Comparison of ENCODE assay signal across 1 cellular context in genomic region chr9:111178361-111179043, GRCh38.
TF ChIP-seq lines count a peak whose summit lies in the region.

No MANE protein-coding gene starts in this region.

TF ChIP-seq in GM23338, 12 proteins besides CTCF, POLR2A, EP300 and RAD21 (continued from another document):
- TF ChIP-seq, protein P1, sequence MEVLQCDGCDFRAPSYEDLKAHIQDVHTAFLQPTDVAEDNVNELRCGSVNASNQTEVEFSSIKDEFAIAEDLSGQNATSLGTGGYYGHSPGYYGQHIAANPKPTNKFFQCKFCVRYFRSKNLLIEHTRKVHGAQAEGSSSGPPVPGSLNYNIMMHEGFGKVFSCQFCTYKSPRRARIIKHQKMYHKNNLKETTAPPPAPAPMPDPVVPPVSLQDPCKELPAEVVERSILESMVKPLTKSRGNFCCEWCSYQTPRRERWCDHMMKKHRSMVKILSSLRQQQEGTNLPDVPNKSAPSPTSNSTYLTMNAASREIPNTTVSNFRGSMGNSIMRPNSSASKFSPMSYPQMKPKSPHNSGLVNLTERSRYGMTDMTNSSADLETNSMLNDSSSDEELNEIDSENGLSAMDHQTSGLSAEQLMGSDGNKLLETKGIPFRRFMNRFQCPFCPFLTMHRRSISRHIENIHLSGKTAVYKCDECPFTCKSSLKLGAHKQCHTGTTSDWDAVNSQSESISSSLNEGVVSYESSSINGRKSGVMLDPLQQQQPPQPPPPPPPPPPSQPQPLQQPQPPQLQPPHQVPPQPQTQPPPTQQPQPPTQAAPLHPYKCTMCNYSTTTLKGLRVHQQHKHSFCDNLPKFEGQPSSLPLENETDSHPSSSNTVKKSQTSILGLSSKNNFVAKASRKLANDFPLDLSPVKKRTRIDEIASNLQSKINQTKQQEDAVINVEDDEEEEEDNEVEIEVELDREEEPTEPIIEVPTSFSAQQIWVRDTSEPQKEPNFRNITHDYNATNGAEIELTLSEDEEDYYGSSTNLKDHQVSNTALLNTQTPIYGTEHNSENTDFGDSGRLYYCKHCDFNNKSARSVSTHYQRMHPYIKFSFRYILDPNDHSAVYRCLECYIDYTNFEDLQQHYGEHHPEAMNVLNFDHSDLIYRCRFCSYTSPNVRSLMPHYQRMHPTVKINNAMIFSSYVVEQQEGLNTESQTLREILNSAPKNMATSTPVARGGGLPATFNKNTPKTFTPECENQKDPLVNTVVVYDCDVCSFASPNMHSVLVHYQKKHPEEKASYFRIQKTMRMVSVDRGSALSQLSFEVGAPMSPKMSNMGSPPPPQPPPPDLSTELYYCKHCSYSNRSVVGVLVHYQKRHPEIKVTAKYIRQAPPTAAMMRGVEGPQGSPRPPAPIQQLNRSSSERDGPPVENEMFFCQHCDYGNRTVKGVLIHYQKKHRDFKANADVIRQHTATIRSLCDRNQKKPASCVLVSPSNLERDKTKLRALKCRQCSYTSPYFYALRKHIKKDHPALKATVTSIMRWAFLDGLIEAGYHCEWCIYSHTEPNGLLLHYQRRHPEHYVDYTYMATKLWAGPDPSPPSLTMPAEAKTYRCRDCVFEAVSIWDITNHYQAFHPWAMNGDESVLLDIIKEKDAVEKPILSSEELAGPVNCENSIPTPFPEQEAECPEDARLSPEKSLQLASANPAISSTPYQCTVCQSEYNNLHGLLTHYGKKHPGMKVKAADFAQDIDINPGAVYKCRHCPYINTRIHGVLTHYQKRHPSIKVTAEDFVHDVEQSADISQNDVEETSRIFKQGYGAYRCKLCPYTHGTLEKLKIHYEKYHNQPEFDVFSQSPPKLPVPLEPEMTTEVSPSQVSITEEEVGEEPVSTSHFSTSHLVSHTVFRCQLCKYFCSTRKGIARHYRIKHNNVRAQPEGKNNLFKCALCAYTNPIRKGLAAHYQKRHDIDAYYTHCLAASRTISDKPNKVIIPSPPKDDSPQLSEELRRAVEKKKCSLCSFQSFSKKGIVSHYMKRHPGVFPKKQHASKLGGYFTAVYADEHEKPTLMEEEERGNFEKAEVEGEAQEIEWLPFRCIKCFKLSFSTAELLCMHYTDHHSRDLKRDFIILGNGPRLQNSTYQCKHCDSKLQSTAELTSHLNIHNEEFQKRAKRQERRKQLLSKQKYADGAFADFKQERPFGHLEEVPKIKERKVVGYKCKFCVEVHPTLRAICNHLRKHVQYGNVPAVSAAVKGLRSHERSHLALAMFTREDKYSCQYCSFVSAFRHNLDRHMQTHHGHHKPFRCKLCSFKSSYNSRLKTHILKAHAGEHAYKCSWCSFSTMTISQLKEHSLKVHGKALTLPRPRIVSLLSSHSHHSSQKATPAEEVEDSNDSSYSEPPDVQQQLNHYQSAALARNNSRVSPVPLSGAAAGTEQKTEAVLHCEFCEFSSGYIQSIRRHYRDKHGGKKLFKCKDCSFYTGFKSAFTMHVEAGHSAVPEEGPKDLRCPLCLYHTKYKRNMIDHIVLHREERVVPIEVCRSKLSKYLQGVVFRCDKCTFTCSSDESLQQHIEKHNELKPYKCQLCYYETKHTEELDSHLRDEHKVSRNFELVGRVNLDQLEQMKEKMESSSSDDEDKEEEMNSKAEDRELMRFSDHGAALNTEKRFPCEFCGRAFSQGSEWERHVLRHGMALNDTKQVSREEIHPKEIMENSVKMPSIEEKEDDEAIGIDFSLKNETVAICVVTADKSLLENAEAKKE (CRISPR knock-in tag; IDR thresholded peaks at IDR 0.05): no peak
- TF ChIP-seq, protein P2, sequence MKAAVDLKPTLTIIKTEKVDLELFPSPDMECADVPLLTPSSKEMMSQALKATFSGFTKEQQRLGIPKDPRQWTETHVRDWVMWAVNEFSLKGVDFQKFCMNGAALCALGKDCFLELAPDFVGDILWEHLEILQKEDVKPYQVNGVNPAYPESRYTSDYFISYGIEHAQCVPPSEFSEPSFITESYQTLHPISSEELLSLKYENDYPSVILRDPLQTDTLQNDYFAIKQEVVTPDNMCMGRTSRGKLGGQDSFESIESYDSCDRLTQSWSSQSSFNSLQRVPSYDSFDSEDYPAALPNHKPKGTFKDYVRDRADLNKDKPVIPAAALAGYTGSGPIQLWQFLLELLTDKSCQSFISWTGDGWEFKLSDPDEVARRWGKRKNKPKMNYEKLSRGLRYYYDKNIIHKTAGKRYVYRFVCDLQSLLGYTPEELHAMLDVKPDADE (IDR thresholded peaks at IDR 0.05): no peak
- no peak for TF ChIP-seq JUNB (IDR thresholded peaks at IDR 0.05; ENCODE audit: unreplicated experiment)
- no peak for TF ChIP-seq NANOG (IDR thresholded peaks at IDR 0.05; ENCODE audit: borderline replicate concordance)
- TF ChIP-seq CREB1 (CRISPR knock-in tag; IDR thresholded peaks at IDR 0.05; ENCODE audit: low read depth): no peak
- TF ChIP-seq EZH2 (IDR thresholded peaks at IDR 0.05; ENCODE audit: low read depth, unreplicated experiment): no peak
